18 cellular contexts compared by ENCODE assay signal in genomic region chr12:41250748-41251147, GRCh38.
DNase-seq lines count a peak whose midpoint lies in the region; ATAC-seq and TF ChIP-seq lines count a peak whose summit lies in the region.
"Had no signal": no experiment of that assay in that cellular context is flagged by ENCODE, and none has a peak within 500 bp of the region (broad histone marks: within the 10 kb centered on the region; RNA-seq: fewer than 3 reads in every experiment).

No MANE protein-coding gene starts in this region.

- H3K36me3 ChIP-seq in thyroid gland, result no peaks in the 10 kb centered on the region
- H3K36me3 ChIP-seq: adrenal gland had no signal

- TF ChIP-seq CTCF in astrocyte of the spinal cord (IDR thresholded peaks at IDR 0.05; ENCODE audit: low read depth, low read length) (no peak), thyroid gland (IDR thresholded peaks at IDR 0.05) (no peak)

- H3K27ac ChIP-seq in thyroid gland, result no peak overlapping the region
- H3K27ac ChIP-seq: A549, adrenal gland had no signal

- in situ Hi-C loops in astrocyte of the spinal cord (cut with HindIII; ENCODE audit: low sequenced_read_pairs), result no loop called here

- 17 to 24% methylated on average over 2 of the region's 2 CpGs for WGBS in thyroid gland, 2 donors

- H3K27me3 ChIP-seq in thyroid gland, result no peaks in the 10 kb centered on the region
- H3K27me3 ChIP-seq: adrenal gland had no signal

- ATAC-seq in GM18858 (IDR thresholded peaks at IDR 0.05; ENCODE audit: unreplicated experiment), result no peak
- ATAC-seq in HG03439 (IDR thresholded peaks at IDR 0.05; ENCODE audit: unreplicated experiment), result no peak
- no peak for ATAC-seq in GM19463 (IDR thresholded peaks at IDR 0.05; ENCODE audit: unreplicated experiment)
- ATAC-seq: A549 had no signal

- intact Hi-C loops in thyroid gland (cut with DNase I), result no loop called here

- no peaks in the 10 kb centered on the region for H3K4me1 ChIP-seq in thyroid gland
- H3K4me1 ChIP-seq: A549, adrenal gland had no signal

- TF ChIP-seq POLR2A in thyroid gland (IDR thresholded peaks at IDR 0.05), result no peak

- H3K9me3 ChIP-seq in thyroid gland, result no peaks in the 10 kb centered on the region
- H3K9me3 ChIP-seq: A549, adrenal gland had no signal

- DNase-seq in NCI-H1105 treated with DMSO at 0.1 percent for 48 hours (lab: John Stamatoyannopoulos, UW) (peak; percentile 61), NCI-H1105 (lab: John Stamatoyannopoulos, UW) (no peak), astrocyte of the spinal cord (ENCODE audit: low read depth, low spot score) (peak; percentile 29), fibroblast of peridontal ligament (ENCODE audit: extremely low read depth) (peak; percentile 12), thyroid gland (peak; percentile 42 to 53)
- DNase-seq: activated CD4-positive, alpha-beta T cell treated with anti-CD3 and anti-CD28 coated beads, Interleukin-2, amount 10 ng/mL, durations not matched to agents 24 days and 14 days; C1 segment of cervical spinal cord; foreskin fibroblast; IMR-90; MV-4-11; NCI-H2029; NCI-H524 treated with DMSO at 0.1 percent for 48 hours; Right ventricle myocardium superior had no signal

- H3K4me3 ChIP-seq in astrocyte of the spinal cord (ENCODE audit: low read depth, low read length), result no peak overlapping the region
- H3K4me3 ChIP-seq in thyroid gland (replicated peaks in 1 of 3), result no peak overlapping the region
- H3K4me3 ChIP-seq: A549, adrenal gland had no signal
